ENCODE assay signal across 1 cellular context in the genomic region with DNA sequence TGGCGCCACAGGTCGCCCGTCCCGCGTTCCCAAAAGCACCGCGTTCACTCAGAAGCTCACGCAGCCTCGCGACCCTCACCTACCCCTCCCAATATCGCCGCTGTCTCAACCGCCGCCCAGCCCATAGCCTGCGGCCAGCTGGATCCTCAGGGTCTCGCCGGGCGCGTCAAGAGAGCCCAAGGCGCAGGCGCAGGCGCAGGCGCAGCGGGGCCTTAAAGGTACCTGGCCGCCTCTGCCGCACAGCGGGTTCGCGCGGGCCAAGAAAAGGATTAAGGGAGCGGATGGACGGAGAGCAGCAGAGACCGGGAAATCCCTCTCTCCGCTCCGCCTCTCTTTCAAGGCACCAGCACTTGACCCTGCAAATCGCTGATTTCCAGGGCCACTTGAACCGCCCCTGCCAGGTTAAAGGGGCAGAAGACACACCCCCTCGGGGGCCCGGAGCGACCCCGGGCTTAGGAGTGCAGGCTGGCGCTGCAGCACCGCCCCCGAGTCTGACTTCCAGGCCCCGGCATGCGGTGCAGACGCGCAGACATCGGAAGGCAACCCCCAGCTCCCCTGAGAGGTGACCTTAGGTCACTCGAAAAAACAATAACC.
TF ChIP-seq lines count a peak whose summit lies in the region.

A gene with protein sequence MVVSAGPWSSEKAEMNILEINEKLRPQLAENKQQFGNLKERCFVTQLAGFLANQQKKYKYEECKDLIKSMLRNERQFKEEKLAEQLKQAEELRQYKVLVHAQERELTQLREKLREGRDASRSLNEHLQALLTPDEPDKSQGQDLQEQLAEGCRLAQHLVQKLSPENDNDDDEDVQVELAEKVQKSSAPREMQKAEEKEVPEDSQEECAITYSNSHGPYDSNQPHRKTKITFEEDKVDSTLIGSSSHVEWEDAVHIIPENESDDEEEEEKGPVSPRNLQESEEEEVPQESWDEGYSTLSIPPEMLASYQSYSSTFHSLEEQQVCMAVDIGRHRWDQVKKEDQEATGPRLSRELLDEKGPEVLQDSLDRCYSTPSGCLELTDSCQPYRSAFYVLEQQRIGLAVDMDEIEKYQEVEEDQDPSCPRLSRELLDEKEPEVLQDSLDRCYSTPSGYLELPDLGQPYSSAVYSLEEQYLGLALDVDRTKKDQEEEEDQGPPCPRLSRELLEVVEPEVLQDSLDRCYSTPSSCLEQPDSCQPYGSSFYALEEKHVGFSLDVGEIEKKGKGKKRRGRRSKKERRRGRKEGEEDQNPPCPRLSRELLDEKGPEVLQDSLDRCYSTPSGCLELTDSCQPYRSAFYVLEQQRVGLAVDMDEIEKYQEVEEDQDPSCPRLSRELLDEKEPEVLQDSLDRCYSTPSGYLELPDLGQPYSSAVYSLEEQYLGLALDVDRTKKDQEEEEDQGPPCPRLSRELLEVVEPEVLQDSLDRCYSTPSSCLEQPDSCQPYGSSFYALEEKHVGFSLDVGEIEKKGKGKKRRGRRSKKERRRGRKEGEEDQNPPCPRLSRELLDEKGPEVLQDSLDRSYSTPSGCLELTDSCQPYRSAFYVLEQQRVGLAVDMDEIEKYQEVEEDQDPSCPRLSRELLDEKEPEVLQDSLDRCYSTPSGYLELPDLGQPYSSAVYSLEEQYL (N-terminal part only) (minus strand): TSS at position 168 of the 594 bp plus-strand sequence. CDS start 20,331 bp downstream, outside the sequence.

TF ChIP-seq in GM23338, 12 proteins besides CTCF, POLR2A, EP300 and RAD21 (continued from another document):
- TF ChIP-seq, protein P1, sequence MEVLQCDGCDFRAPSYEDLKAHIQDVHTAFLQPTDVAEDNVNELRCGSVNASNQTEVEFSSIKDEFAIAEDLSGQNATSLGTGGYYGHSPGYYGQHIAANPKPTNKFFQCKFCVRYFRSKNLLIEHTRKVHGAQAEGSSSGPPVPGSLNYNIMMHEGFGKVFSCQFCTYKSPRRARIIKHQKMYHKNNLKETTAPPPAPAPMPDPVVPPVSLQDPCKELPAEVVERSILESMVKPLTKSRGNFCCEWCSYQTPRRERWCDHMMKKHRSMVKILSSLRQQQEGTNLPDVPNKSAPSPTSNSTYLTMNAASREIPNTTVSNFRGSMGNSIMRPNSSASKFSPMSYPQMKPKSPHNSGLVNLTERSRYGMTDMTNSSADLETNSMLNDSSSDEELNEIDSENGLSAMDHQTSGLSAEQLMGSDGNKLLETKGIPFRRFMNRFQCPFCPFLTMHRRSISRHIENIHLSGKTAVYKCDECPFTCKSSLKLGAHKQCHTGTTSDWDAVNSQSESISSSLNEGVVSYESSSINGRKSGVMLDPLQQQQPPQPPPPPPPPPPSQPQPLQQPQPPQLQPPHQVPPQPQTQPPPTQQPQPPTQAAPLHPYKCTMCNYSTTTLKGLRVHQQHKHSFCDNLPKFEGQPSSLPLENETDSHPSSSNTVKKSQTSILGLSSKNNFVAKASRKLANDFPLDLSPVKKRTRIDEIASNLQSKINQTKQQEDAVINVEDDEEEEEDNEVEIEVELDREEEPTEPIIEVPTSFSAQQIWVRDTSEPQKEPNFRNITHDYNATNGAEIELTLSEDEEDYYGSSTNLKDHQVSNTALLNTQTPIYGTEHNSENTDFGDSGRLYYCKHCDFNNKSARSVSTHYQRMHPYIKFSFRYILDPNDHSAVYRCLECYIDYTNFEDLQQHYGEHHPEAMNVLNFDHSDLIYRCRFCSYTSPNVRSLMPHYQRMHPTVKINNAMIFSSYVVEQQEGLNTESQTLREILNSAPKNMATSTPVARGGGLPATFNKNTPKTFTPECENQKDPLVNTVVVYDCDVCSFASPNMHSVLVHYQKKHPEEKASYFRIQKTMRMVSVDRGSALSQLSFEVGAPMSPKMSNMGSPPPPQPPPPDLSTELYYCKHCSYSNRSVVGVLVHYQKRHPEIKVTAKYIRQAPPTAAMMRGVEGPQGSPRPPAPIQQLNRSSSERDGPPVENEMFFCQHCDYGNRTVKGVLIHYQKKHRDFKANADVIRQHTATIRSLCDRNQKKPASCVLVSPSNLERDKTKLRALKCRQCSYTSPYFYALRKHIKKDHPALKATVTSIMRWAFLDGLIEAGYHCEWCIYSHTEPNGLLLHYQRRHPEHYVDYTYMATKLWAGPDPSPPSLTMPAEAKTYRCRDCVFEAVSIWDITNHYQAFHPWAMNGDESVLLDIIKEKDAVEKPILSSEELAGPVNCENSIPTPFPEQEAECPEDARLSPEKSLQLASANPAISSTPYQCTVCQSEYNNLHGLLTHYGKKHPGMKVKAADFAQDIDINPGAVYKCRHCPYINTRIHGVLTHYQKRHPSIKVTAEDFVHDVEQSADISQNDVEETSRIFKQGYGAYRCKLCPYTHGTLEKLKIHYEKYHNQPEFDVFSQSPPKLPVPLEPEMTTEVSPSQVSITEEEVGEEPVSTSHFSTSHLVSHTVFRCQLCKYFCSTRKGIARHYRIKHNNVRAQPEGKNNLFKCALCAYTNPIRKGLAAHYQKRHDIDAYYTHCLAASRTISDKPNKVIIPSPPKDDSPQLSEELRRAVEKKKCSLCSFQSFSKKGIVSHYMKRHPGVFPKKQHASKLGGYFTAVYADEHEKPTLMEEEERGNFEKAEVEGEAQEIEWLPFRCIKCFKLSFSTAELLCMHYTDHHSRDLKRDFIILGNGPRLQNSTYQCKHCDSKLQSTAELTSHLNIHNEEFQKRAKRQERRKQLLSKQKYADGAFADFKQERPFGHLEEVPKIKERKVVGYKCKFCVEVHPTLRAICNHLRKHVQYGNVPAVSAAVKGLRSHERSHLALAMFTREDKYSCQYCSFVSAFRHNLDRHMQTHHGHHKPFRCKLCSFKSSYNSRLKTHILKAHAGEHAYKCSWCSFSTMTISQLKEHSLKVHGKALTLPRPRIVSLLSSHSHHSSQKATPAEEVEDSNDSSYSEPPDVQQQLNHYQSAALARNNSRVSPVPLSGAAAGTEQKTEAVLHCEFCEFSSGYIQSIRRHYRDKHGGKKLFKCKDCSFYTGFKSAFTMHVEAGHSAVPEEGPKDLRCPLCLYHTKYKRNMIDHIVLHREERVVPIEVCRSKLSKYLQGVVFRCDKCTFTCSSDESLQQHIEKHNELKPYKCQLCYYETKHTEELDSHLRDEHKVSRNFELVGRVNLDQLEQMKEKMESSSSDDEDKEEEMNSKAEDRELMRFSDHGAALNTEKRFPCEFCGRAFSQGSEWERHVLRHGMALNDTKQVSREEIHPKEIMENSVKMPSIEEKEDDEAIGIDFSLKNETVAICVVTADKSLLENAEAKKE (CRISPR knock-in tag; IDR thresholded peaks at IDR 0.05): no peak
- TF ChIP-seq EZH2phosphoT487 (IDR thresholded peaks at IDR 0.05; ENCODE audit: unreplicated experiment): no peak
